12 cellular contexts compared by ENCODE assay signal in genomic region chr11:56885182-56885581, GRCh38.
DNase-seq lines count a peak whose midpoint lies in the region; ATAC-seq, FAIRE-seq and TF ChIP-seq lines count a peak whose summit lies in the region.
"Had no signal": no experiment of that assay in that cellular context is flagged by ENCODE, and none has a peak within 500 bp of the region (broad histone marks: within the 10 kb centered on the region; RNA-seq: fewer than 3 reads in every experiment).

No MANE protein-coding gene starts in this region.

- 0% methylated on average over 1 of the region's 1 CpG for WGBS in HepG2 (ENCODE audit: low lambda C conversion rate)

- no peaks in the 10 kb centered on the region for H3K36me3 ChIP-seq in breast epithelium
- H3K36me3 ChIP-seq in SJCRH30 = no peaks in the 10 kb centered on the region
- no peaks in the 10 kb centered on the region for H3K36me3 ChIP-seq in HepG2 (replicated peaks in 1 of 2; ENCODE audit: control insufficient read depth in 1 of 2, insufficient read depth in 2 of 2, low read length in 2 of 2)

- DNase-seq in breast epithelium (ENCODE audit: low spot score in 2 of 2) (peak in 1 of 2 donors; percentile 35), MCF 10A (ENCODE audit: unreplicated experiment) (no peak), SJCRH30 (peak; percentile 53 to 77), HepG2 (ENCODE audit: low spot score) (peak; percentile 11), type B pancreatic cell (ENCODE audit: extremely low spot score, unreplicated experiment) (no peak), RPMI8226 (no peak), NAMALWA (ENCODE audit: low spot score) (no peak)
- DNase-seq: activated CD4-positive, alpha-beta T cell treated with anti-CD3 and anti-CD28 coated beads, Interleukin-2, amount 10 ng/mL, durations not matched to agents 7 days and 5 days; activated naive CD4-positive, alpha-beta T cell treated with anti-CD3 and anti-CD28 coated beads, Interleukin-2, amount 10 ng/mL, durations not matched to agents 7 days and 5 days; DND-41; Karpas-422 had no signal

- H3K9me3 Mint-ChIP-seq in MCF 10A (ENCODE audit: unreplicated experiment) (no peaks in the 10 kb centered on the region), type B pancreatic cell (no peaks in the 10 kb centered on the region)
- H3K9me3 Mint-ChIP-seq: activated CD4-positive, alpha-beta T cell treated with anti-CD3 and anti-CD28 coated beads, Interleukin-2, amount 10 ng/mL, durations not matched to agents 7 days and 5 days; activated naive CD4-positive, alpha-beta T cell treated with anti-CD3 and anti-CD28 coated beads, Interleukin-2, amount 10 ng/mL, durations not matched to agents 7 days and 5 days had no signal

- H3K27me3 Mint-ChIP-seq in MCF 10A (ENCODE audit: insufficient read depth, unreplicated experiment) (no peaks in the 10 kb centered on the region), type B pancreatic cell (peaks cover 5% of the 10 kb centered on the region)
- H3K27me3 Mint-ChIP-seq: activated naive CD4-positive, alpha-beta T cell treated with anti-CD3 and anti-CD28 coated beads, Interleukin-2, amount 10 ng/mL, durations not matched to agents 7 days and 5 days had no signal

- no peak overlapping the region for H2AFZ ChIP-seq in HepG2 (ENCODE audit: low read length)

- H3K4me1 ChIP-seq in breast epithelium (no peaks in the 10 kb centered on the region), SJCRH30 (no peaks in the 10 kb centered on the region), HepG2 (ENCODE audit: insufficient read depth, low read length) (peaks cover 20% of the 10 kb centered on the region)

- no peak for TF ChIP-seq RAD21 in HepG2 (CRISPR knock-in tag; IDR thresholded peaks at IDR 0.05)

- POLR2A ChIA-PET in MCF 10A (lab: Yijun Ruan, JAX) (interaction anchor here (0.7 kb wide), 1 partner anchor 9 kb away, joined by 4 read pairs; no protein-coding TSS in a partner anchor), HepG2 (lab: Yijun Ruan, JAX) (no interaction called here)

- TF ChIP-seq EP300 in HepG2 (IDR thresholded peaks at IDR 0.05; ENCODE audit: low read depth in 2 of 2, low read length in 2 of 2) (no peak), HepG2 (CRISPR knock-in tag; IDR thresholded peaks at IDR 0.05; ENCODE audit: borderline replicate concordance) (no peak)

- ATAC-seq in HepG2 = peak; percentile 69
- no peak for ATAC-seq in GM19351 (IDR thresholded peaks at IDR 0.05; ENCODE audit: unreplicated experiment)

- TF ChIP-seq POLR2A in breast epithelium (IDR thresholded peaks at IDR 0.05) (no peak), HepG2 (IDR thresholded peaks at IDR 0.05; ENCODE audit: insufficient read depth in 1 of 2, low read depth in 2 of 2, low read length in 2 of 2) (no peak)

- H3K27me3 ChIP-seq in breast epithelium = no peaks in the 10 kb centered on the region
- H3K27me3 ChIP-seq in SJCRH30 = no peaks in the 10 kb centered on the region; the same call in 1 of the 2 replicates
- H3K27me3 ChIP-seq in HepG2 (ENCODE audit: control insufficient read depth in 1 of 2, insufficient read depth in 2 of 2, low read length in 2 of 2) = 0 out of 5 replicates have a peak, but pooled peaks cover 0 to 2% of the 10 kb centered on the region in 2 experiments

- no peak for FAIRE-seq in HepG2 (lab: Jason Lieb, UNC)

- no TSS peak for BruUV-seq in MCF 10A (replicated peaks; lab: Mats Ljungman, UMichigan)
- BruUV-seq in HepG2 (replicated peaks; lab: Mats Ljungman, UMichigan) = no TSS peak

- in situ Hi-C loops in HepG2 (cut with HindIII; ENCODE audit: extremely low pct_ligation_motif_present, low pct_unique_long_range_greater_than_20kb) = no loop called here

- no peak for TF ChIP-seq CTCF in breast epithelium (IDR thresholded peaks at IDR 0.05)
- no peak for TF ChIP-seq CTCF in MCF 10A (IDR thresholded peaks at IDR 0.05; ENCODE audit: unreplicated experiment)
- TF ChIP-seq CTCF in HepG2 (CRISPR knock-in tag; IDR thresholded peaks at IDR 0.05) = no peak
- no peak for TF ChIP-seq CTCF in type B pancreatic cell (conservative IDR thresholded peaks at IDR 0.05)

- intact Hi-C loops in breast epithelium (cut with DNase I; ENCODE audit: low total_unique reads) (no loop called here), MCF 10A (cut with micrococcal nuclease) (no loop called here), HepG2 (cut with micrococcal nuclease; ENCODE audit: unreplicated experiment) (no loop called here)

- no peaks in the 10 kb centered on the region for H3K79me2 ChIP-seq in HepG2 (ENCODE audit: insufficient read depth, low read length)

- peak overlapping the region; percentile 34 to 64 for H3K27ac ChIP-seq in breast epithelium
- H3K27ac ChIP-seq in SJCRH30 = 0 out of 2 replicates have a peak overlapping the region, but pooled peaks have one; percentile 12
- no peak overlapping the region for H3K27ac ChIP-seq in HepG2 (ENCODE audit: extremely low read length, insufficient read depth, low read length)

- no peaks in the 10 kb centered on the region for H4K20me1 ChIP-seq in HepG2 (ENCODE audit: insufficient read depth, low read length)

- CTCF ChIA-PET in MCF 10A (lab: Yijun Ruan, JAX) (interaction anchor here (0.6 kb wide), 1 partner anchor 29 kb away, joined by 3 read pairs; no protein-coding TSS in a partner anchor), HepG2 (lab: Yijun Ruan, JAX; ENCODE audit: low intra/inter-chr PET ratio, low total read pairs) (no interaction called here)

- H3K9ac ChIP-seq in HepG2 (ENCODE audit: insufficient read depth, low read depth, low read length) = no peak overlapping the region

- H3K4me3 Mint-ChIP-seq in MCF 10A (ENCODE audit: unreplicated experiment) (no peak overlapping the region), type B pancreatic cell (peak overlapping the region; percentile 15)
- H3K4me3 Mint-ChIP-seq: activated CD4-positive, alpha-beta T cell treated with anti-CD3 and anti-CD28 coated beads, Interleukin-2, amount 10 ng/mL, durations not matched to agents 7 days and 5 days; activated naive CD4-positive, alpha-beta T cell treated with anti-CD3 and anti-CD28 coated beads, Interleukin-2, amount 10 ng/mL, durations not matched to agents 7 days and 5 days had no signal

- H3K36me3 Mint-ChIP-seq in MCF 10A (ENCODE audit: insufficient read depth, unreplicated experiment) (no peaks in the 10 kb centered on the region), type B pancreatic cell (no peaks in the 10 kb centered on the region)
- H3K36me3 Mint-ChIP-seq: activated naive CD4-positive, alpha-beta T cell treated with anti-CD3 and anti-CD28 coated beads, Interleukin-2, amount 10 ng/mL, durations not matched to agents 7 days and 5 days had no signal

- H3K4me2 ChIP-seq in HepG2 (ENCODE audit: low read depth, low read length) = no peak overlapping the region

- H3K27ac Mint-ChIP-seq in MCF 10A (ENCODE audit: low read depth, unreplicated experiment) (no peak overlapping the region), type B pancreatic cell (peak overlapping the region; percentile 66)
- H3K27ac Mint-ChIP-seq: activated CD4-positive, alpha-beta T cell treated with anti-CD3 and anti-CD28 coated beads, Interleukin-2, amount 10 ng/mL, durations not matched to agents 7 days and 5 days; activated naive CD4-positive, alpha-beta T cell treated with anti-CD3 and anti-CD28 coated beads, Interleukin-2, amount 10 ng/mL, durations not matched to agents 7 days and 5 days had no signal

- H3K4me1 Mint-ChIP-seq in MCF 10A (ENCODE audit: insufficient read depth, unreplicated experiment) (peaks cover 12% of the 10 kb centered on the region), type B pancreatic cell (ENCODE audit: unreplicated experiment) (peaks cover 8% of the 10 kb centered on the region)
- H3K4me1 Mint-ChIP-seq: activated CD4-positive, alpha-beta T cell treated with anti-CD3 and anti-CD28 coated beads, Interleukin-2, amount 10 ng/mL, durations not matched to agents 7 days and 5 days; activated naive CD4-positive, alpha-beta T cell treated with anti-CD3 and anti-CD28 coated beads, Interleukin-2, amount 10 ng/mL, durations not matched to agents 7 days and 5 days had no signal

- H3K9me3 ChIP-seq in breast epithelium (no peaks in the 10 kb centered on the region), SJCRH30 (replicated peaks) (no peaks in the 10 kb centered on the region), HepG2 (ENCODE audit: low read length) (no peaks in the 10 kb centered on the region)

- H3K4me3 ChIP-seq in breast epithelium = no peak overlapping the region
- H3K4me3 ChIP-seq in SJCRH30 = no peak overlapping the region
- no peak overlapping the region for H3K4me3 ChIP-seq in HepG2 (replicated peaks in 1 of 3; ENCODE audit: insufficient read depth in 1 of 3, low read depth in 2 of 3, low read length in 3 of 3)

TF ChIP-seq in HepG2, 621 proteins besides CTCF, POLR2A, EP300 and RAD21:
- TF ChIP-seq ZMYM2 (CRISPR knock-in tag; IDR thresholded peaks at IDR 0.05) = no peak
- TF ChIP-seq EZH2 (conservative IDR thresholded peaks at IDR 0.05; ENCODE audit: low read depth, low read length) = no peak
- no peak for TF ChIP-seq THYN1 (CRISPR knock-in tag; IDR thresholded peaks at IDR 0.05; ENCODE audit: borderline replicate concordance, low read depth)
- peak; percentile 30; the same call in 1 of the 2 replicates for TF ChIP-seq TFAP4 (IDR thresholded peaks at IDR 0.05; ENCODE audit: borderline replicate concordance, low read depth)
- TF ChIP-seq ZNF274 (CRISPR knock-in tag; IDR thresholded peaks at IDR 0.05) = no peak
- TF ChIP-seq ZNF513 (CRISPR knock-in tag; conservative IDR thresholded peaks at IDR 0.05) = no peak

Comparison
In these comparisons a context has a peak if more than half of its experiments do, and no peak if none do; other contexts are left out.
1. DNase-seq: peak in SJCRH30 (2 of 2) and HepG2 (single experiment); none in MCF 10A (single experiment), type B pancreatic cell (single experiment), RPMI8226 (single experiment) and NAMALWA (single experiment).